27 cellular contexts compared by ENCODE assay signal in the genomic region with DNA sequence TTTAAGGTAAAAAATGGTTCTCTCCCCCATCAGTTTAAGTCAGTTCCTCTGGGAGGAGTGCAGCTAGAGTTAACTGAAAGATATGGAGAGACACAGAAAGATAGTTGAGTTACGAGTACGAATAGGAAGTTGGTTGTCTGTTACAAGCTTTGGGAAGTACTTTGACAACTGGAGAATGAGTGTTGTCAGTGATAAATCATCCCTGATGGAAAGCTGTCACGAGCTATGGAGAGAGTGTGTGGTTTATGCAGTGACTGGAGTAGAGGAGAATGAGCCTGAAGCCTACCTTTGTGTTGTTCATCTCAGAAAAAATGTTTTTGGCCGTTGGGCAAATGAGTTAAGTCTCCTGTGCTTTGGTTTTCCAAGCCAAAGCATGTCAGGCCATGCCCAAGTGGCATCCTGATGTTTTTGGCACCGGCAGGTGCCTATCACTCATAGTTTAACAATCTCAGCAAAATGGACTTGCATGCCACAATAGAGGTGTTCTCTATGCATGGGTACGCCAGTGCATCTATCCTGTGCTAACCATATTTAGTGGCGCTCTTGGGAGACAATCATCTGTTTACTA.
"Had no signal": no experiment of that assay in that cellular context is flagged by ENCODE, and none has a peak within 500 bp of the region (broad histone marks: within the 10 kb centered on the region; RNA-seq: fewer than 3 reads in every experiment).

No MANE protein-coding gene starts in this region.

- H3K27me3 ChIP-seq: brain microvascular endothelial cell, gastrocnemius medialis, neural progenitor cell, stomach, thyroid gland had no signal

- H3K36me3 ChIP-seq: brain microvascular endothelial cell, gastrocnemius medialis, neural progenitor cell, stomach, thyroid gland had no signal

- H3K4me3 ChIP-seq: gastrocnemius medialis, neural progenitor cell, stomach, thyroid gland had no signal

- DNase-seq: activated CD4-positive, alpha-beta memory T cell treated with anti-CD3 and anti-CD28 coated beads for 36 hours; activated CD4-positive, alpha-beta T cell treated with anti-CD3 and anti-CD28 coated beads, Interleukin-2, amount 10 ng/mL, durations not matched to agents 24 days and 14 days; activated CD4-positive, CD25-positive, alpha-beta regulatory T cell treated with anti-CD3 and anti-CD28 coated beads, Interleukin-2, amount 50 U/mL, for 72 hours; activated CD8-positive, alpha-beta memory T cell treated with anti-CD3 and anti-CD28 coated beads, Interleukin-2, amount 50 U/mL, for 48 hours; activated gamma-delta T cell treated with Interleukin-2 at 50 U/mL for 16 hours; activated naive CD4-positive, alpha-beta T cell treated with anti-CD3 and anti-CD28 coated beads, Interleukin-2, amount 50 U/mL, for 16 hours; activated T-cell treated with anti-CD3 and anti-CD28 coated beads, Interleukin-2, amount 50 U/mL, for 24 hours; amniotic stem cell; brain microvascular endothelial cell; central memory CD4-positive, alpha-beta T cell; endodermal cell; gastrocnemius medialis; glutamatergic neuron; left ventricle myocardium superior; midbrain; naive thymus-derived CD8-positive, alpha-beta T cell; occipital lobe; right cardiac atrium; stimulated activated CD4-positive, alpha-beta T cell treated with anti-CD3 and anti-CD28 coated beads, Interleukin-15, amount 100 ng/mL, for 24 hours; stimulated activated CD4-positive, alpha-beta T cell treated with anti-CD3 and anti-CD28 coated beads, Interleukin-2, amount 100 ng/mL, for 24 hours; stimulated activated naive B cell treated with anti-CD40 and anti-IgM and Interleukin-4, amounts not matched to agents 10 μg/mL and 1 μg/mL and 100 μg/mL, for 72 hours; stomach; T-helper 2 cell; thyroid gland had no signal

- FAIRE-seq: astrocyte, islet of Langerhans had no signal
